Comparison of ENCODE assay signal across 9 cellular contexts in the genomic region with DNA sequence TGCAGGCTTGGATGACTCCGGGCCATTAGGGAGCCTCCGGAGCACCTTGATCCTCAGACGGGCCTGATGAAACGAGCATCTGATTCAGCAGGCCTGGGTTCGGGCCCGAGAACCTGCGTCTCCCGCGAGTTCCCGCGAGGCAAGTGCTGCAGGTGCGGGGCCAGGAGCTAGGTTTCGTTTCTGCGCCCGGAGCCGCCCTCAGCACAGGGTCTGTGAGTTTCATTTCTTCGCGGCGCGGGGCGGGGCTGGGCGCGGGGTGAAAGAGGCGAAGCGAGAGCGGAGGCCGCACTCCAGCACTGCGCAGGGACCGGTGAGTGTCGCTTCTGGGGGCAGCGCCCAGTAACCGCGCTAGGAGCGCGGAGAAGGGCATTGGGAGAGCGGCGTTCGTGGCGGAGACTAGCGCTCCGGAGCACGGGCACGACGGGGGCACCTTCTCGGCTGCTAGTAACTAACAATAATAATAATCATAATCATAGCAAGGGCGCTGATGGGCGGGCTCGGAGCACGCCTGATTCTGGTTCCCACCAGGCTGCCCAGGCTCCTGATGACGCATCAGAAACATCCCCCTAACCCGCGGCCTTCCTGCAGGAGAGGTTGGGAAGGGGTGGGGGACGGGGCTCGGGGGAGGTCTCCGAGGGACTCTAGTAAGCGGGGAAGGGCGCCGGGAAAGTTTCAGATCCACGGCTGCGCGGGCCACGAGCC. TPM values are rescaled to one million over a fixed set of nuclear protein-coding genes. Genes with fewer than 3 reads are reported as not detected.
A peak's percentile ranks its signal among the peaks of the same experiment; 100 is the strongest.
DNase-seq lines count a peak whose midpoint lies in the region; ATAC-seq and TF ChIP-seq lines count a peak whose summit lies in the region.
"Had no signal": no experiment of that assay in that cellular context is flagged by ENCODE, and none has a peak within 500 bp of the region (broad histone marks: within the 10 kb centered on the region; RNA-seq: fewer than 3 reads in every experiment).

TSS of gene MX1 (plus strand) at position 286 of the 702 bp plus-strand sequence. CDS start 5,832 bp downstream, outside the sequence.

- H3K9me3 ChIP-seq in vagina, result no peaks in the 10 kb centered on the region

- DNase-seq in DMS 273 (lab: John Stamatoyannopoulos, UW; ENCODE audit: unreplicated experiment) (peak; percentile 45), DMS 273 treated with DMSO at 0.1 percent for 48 hours (lab: John Stamatoyannopoulos, UW) (no peak), hepatic stellate cell (ENCODE audit: low spot score) (peak; percentile 68), retina (peak; percentile 74), vagina (ENCODE audit: extremely low spot score in 2 of 2) (peak in 1 of 2 donors; percentile 85)

- intact Hi-C loops in vagina (cut with DNase I), result no loop called here

- H3K4me1 ChIP-seq in vagina, result peaks cover 18% of the 10 kb centered on the region

- H3K36me3 ChIP-seq in vagina, result no peaks in the 10 kb centered on the region

- 1% methylated on average over 60 to 62 of the region's 62 CpGs for WGBS in adipose tissue, 3 donors

- TF ChIP-seq CTCF in vagina (IDR thresholded peaks at IDR 0.05), result no peak

- H3K27ac ChIP-seq in adipose tissue (ENCODE audit: low read depth, low read length) (no peak within 1 kb of the TSS), vagina (peak within 1 kb of the TSS; percentile 56)
- H3K27ac ChIP-seq: 22Rv1 had no signal

- ATAC-seq in HG03064 (IDR thresholded peaks at IDR 0.05; ENCODE audit: low read depth, unreplicated experiment) (peak; percentile 78), SK-N-SH treated with all-trans-retinoic acid at 6 μM for 48 hours (peak; percentile 73)

- peak in 1 of 2 donors; percentile 36 for TF ChIP-seq POLR2A in vagina (IDR thresholded peaks at IDR 0.05)

- peak within 1 kb of the TSS; percentile 52 to 67 for H3K4me3 ChIP-seq in vagina

- no peaks in the 10 kb centered on the region for H3K27me3 ChIP-seq in vagina

TF ChIP-seq in SK-N-SH treated with all-trans-retinoic acid at 6 μM for 48 hours, 23 proteins besides CTCF, POLR2A, EP300 and RAD21:
- no peak for TF ChIP-seq SNAI2 (CRISPR knock-in tag; IDR thresholded peaks at IDR 0.05)

RNA-seq across cellular contexts. Expression of gene MX1, which starts in this region (rescaled TPM):
- polyA plus RNA-seq in adipose tissue, result 10 to 100 TPM in 2 of 3 donors, 1 to 10 TPM in 1; 8.8 to 23.6 (median 12.3) TPM
- 16.7 TPM for total RNA-seq in vagina
